Comparison of ENCODE assay signal across 8 cellular contexts in the genomic region with DNA sequence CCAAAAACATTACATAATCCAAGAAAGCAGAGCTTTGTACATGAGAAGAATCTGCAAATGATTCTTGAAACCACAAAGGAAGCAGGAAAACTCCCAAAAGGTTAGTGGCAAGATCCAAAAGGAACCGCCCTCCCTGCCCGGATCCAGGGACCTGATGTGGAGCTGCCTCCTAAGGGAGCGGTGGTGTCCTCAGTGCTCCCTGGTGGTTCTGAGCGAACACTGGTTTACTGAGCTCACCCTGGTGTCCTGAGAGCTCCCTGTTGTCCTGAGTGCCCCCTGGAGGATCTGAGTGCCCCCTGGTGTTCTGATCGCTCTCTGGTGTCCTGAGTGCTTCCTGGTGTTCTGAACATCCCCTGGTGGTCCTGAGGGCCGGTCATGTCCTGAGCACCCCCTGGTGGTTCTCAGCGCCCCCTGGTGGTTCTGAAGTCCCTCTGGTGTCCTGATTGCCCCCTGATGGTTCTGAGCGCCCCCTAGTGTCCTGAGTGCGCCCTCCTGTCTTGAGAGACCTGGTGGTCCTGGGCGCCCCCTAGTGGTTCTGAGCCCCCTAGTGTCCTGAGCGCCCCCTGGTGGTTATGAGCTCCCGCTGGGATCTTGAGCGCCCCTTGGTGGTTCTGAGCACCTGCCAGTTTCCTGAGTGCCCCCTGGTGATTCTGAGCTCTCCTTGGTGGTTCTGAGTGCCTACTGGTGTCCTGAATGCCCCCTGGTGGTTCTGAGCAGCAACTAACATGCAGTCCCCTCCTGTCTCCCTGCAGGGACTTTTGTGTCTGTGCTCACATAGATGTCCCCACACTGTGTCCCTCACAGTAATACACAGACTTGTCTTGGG.
A peak's percentile ranks its signal among the peaks of the same experiment; 100 is the strongest.
DNase-seq lines count a peak whose midpoint lies in the region; ATAC-seq, FAIRE-seq and TF ChIP-seq lines count a peak whose summit lies in the region.

No MANE protein-coding gene starts in this region.

- peaks cover 31% of the 10 kb centered on the region for H3K27me3 Mint-ChIP-seq in activated naive CD8-positive, alpha-beta T cell treated with anti-CD3 and anti-CD28 coated beads, Interleukin-2, amount 10 ng/mL, durations not matched to agents 7 days and 5 days
- H3K27me3 Mint-ChIP-seq in stimulated activated naive B cell treated with anti-CD40 and anti-IgM and Interleukin-4, amounts not matched to agents 10 μg/mL and 1 μg/mL and 100 μg/mL, for 72 hours, result peaks cover 4 to 8% of the 10 kb centered on the region in 2 donors

- 67% methylated on average over 13 of the region's 13 CpGs for WGBS in liver

- H3K4me1 ChIP-seq in liver (ENCODE audit: control insufficient read depth in 4 of 4, insufficient read depth in 4 of 4, low read length in 3 of 4), result no peaks in the 10 kb centered on the region

- H3K36me3 ChIP-seq in liver (ENCODE audit: control insufficient read depth in 4 of 4, insufficient read depth in 3 of 4, low read depth in 1 of 4, low read length in 3 of 4), result no peaks in the 10 kb centered on the region

- no peak for FAIRE-seq in RCC 7860 (lab: Jason Lieb, UNC)

- H3K9me3 ChIP-seq in AG04450 (ENCODE audit: control insufficient read depth, insufficient read depth, low read length) (peaks cover 20% of the 10 kb centered on the region), liver (ENCODE audit: control insufficient read depth in 4 of 4, low read length in 3 of 4) (no peaks in the 10 kb centered on the region)

- peaks cover 4% of the 10 kb centered on the region for H3K9me3 Mint-ChIP-seq in activated naive CD8-positive, alpha-beta T cell treated with anti-CD3 and anti-CD28 coated beads, Interleukin-2, amount 10 ng/mL, durations not matched to agents 7 days and 5 days
- H3K9me3 Mint-ChIP-seq in stimulated activated naive B cell treated with anti-CD40 and anti-IgM and Interleukin-4, amounts not matched to agents 10 μg/mL and 1 μg/mL and 100 μg/mL, for 72 hours, result no peaks in the 10 kb centered on the region

- H3K27ac ChIP-seq in AG04450 (ENCODE audit: low read depth, low read length), result no peak overlapping the region
- H3K27ac ChIP-seq in liver (ENCODE audit: low read depth in 1 of 2, low read length in 2 of 2), result no peak overlapping the region

- H3K27me3 ChIP-seq in AG04450 (ENCODE audit: control insufficient read depth, insufficient read depth, low read length) (no peaks in the 10 kb centered on the region), liver (ENCODE audit: control insufficient read depth in 4 of 4, insufficient read depth in 4 of 4, low read length in 3 of 4) (no peaks in the 10 kb centered on the region)

- H3K4me1 Mint-ChIP-seq in activated naive CD8-positive, alpha-beta T cell treated with anti-CD3 and anti-CD28 coated beads, Interleukin-2, amount 10 ng/mL, durations not matched to agents 7 days and 5 days, result no peaks in the 10 kb centered on the region
- H3K4me1 Mint-ChIP-seq in stimulated activated naive B cell treated with anti-CD40 and anti-IgM and Interleukin-4, amounts not matched to agents 10 μg/mL and 1 μg/mL and 100 μg/mL, for 72 hours, result no peaks in the 10 kb centered on the region

- H3K27ac Mint-ChIP-seq in activated naive CD8-positive, alpha-beta T cell treated with anti-CD3 and anti-CD28 coated beads, Interleukin-2, amount 10 ng/mL, durations not matched to agents 7 days and 5 days, result no peak overlapping the region
- H3K27ac Mint-ChIP-seq in stimulated activated naive B cell treated with anti-CD40 and anti-IgM and Interleukin-4, amounts not matched to agents 10 μg/mL and 1 μg/mL and 100 μg/mL, for 72 hours, result no peak overlapping the region

- DNase-seq in AG04450 (ENCODE audit: low read depth, low spot score) (no peak), SW480 (ENCODE audit: low spot score) (peak; percentile 19), RCC 7860 (ENCODE audit: low spot score) (no peak)
- peak; percentile 83 for DNase-seq in activated naive CD8-positive, alpha-beta T cell treated with anti-CD3 and anti-CD28 coated beads, Interleukin-2, amount 10 ng/mL, durations not matched to agents 7 days and 5 days
- peak; percentile 82 for DNase-seq in stimulated activated naive B cell treated with anti-CD40 and anti-IgM and Interleukin-4, amounts not matched to agents 10 μg/mL and 1 μg/mL and 100 μg/mL, for 72 hours

- peak; percentile 30 for TF ChIP-seq CTCF in AG04450 (IDR thresholded peaks at IDR 0.05; ENCODE audit: low read depth, low read length)
- TF ChIP-seq CTCF in liver (IDR thresholded peaks at IDR 0.05; ENCODE audit: low read depth, low read length, missing input control), result peak; percentile 60

- CTCF ChIA-PET in AG04450 (lab: Charles Lee), result interaction anchor here (0.6 kb wide), 1 partner anchor 84 kb away, joined by 3 read pairs; no protein-coding TSS in a partner anchor

- TF ChIP-seq RAD21 in liver (IDR thresholded peaks at IDR 0.05), result peak in 1 of 2 donors; percentile 37

- no peak overlapping the region for H3K4me3 Mint-ChIP-seq in activated naive CD8-positive, alpha-beta T cell treated with anti-CD3 and anti-CD28 coated beads, Interleukin-2, amount 10 ng/mL, durations not matched to agents 7 days and 5 days
- no peak overlapping the region for H3K4me3 Mint-ChIP-seq in stimulated activated naive B cell treated with anti-CD40 and anti-IgM and Interleukin-4, amounts not matched to agents 10 μg/mL and 1 μg/mL and 100 μg/mL, for 72 hours

- no peak overlapping the region for H3K9ac ChIP-seq in liver (ENCODE audit: low read depth in 1 of 2, low read length in 2 of 2)

- H3K4me3 ChIP-seq in AG04450 (ENCODE audit: low read depth, low read length) (no peak overlapping the region), liver (ENCODE audit: low read depth in 1 of 3, low read length in 3 of 3) (no peak overlapping the region)

- H3K36me3 Mint-ChIP-seq in activated naive CD8-positive, alpha-beta T cell treated with anti-CD3 and anti-CD28 coated beads, Interleukin-2, amount 10 ng/mL, durations not matched to agents 7 days and 5 days, result no peaks in the 10 kb centered on the region
- H3K36me3 Mint-ChIP-seq in stimulated activated naive B cell treated with anti-CD40 and anti-IgM and Interleukin-4, amounts not matched to agents 10 μg/mL and 1 μg/mL and 100 μg/mL, for 72 hours, result no peaks in the 10 kb centered on the region

- POLR2A ChIA-PET in AG04450 (lab: Yijun Ruan, JAX), result no interaction called here
- POLR2A ChIA-PET in activated naive CD8-positive, alpha-beta T cell treated with anti-CD3 and anti-CD28 coated beads, Interleukin-2, amount 10 ng/mL, durations not matched to agents 7 days and 5 days (lab: Charles Lee), result no interaction called here

- ATAC-seq in GM18858 (IDR thresholded peaks at IDR 0.05; ENCODE audit: unreplicated experiment) (peak; percentile 74), HG03159 (IDR thresholded peaks at IDR 0.05; ENCODE audit: unreplicated experiment) (peak; percentile 83)
- ATAC-seq in activated naive CD8-positive, alpha-beta T cell treated with anti-CD3 and anti-CD28 coated beads, Interleukin-2, amount 10 ng/mL, durations not matched to agents 7 days and 5 days (ENCODE audit: low read depth), result peak; percentile 80
- peak; percentile 86 to 92 for ATAC-seq in stimulated activated naive B cell treated with anti-CD40 and anti-IgM and Interleukin-4, amounts not matched to agents 10 μg/mL and 1 μg/mL and 100 μg/mL, for 72 hours (replicated peaks)

TF ChIP-seq in liver, 16 proteins besides CTCF, POLR2A, EP300 and RAD21:
- TF ChIP-seq EGR1 (IDR thresholded peaks at IDR 0.05; ENCODE audit: low read depth in 2 of 2) (no peak), NR2F2 (IDR thresholded peaks at IDR 0.05) (no peak), HNF4G (IDR thresholded peaks at IDR 0.05) (no peak), FOXA2 (IDR thresholded peaks at IDR 0.05) (no peak), FOXA1 (IDR thresholded peaks at IDR 0.05) (no peak), SP1 (IDR thresholded peaks at IDR 0.05) (no peak), GABPA (IDR thresholded peaks at IDR 0.05 in 1 of 2, conservative IDR thresholded peaks at IDR 0.05 in 1 of 2) (no peak), TAF1 (conservative IDR thresholded peaks at IDR 0.05) (no peak)
- TF ChIP-seq, protein P1, sequence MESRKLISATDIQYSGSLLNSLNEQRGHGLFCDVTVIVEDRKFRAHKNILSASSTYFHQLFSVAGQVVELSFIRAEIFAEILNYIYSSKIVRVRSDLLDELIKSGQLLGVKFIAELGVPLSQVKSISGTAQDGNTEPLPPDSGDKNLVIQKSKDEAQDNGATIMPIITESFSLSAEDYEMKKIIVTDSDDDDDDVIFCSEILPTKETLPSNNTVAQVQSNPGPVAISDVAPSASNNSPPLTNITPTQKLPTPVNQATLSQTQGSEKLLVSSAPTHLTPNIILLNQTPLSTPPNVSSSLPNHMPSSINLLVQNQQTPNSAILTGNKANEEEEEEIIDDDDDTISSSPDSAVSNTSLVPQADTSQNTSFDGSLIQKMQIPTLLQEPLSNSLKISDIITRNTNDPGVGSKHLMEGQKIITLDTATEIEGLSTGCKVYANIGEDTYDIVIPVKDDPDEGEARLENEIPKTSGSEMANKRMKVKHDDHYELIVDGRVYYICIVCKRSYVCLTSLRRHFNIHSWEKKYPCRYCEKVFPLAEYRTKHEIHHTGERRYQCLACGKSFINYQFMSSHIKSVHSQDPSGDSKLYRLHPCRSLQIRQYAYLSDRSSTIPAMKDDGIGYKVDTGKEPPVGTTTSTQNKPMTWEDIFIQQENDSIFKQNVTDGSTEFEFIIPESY (IDR thresholded peaks at IDR 0.05), result no peak
- TF ChIP-seq, protein P2, sequence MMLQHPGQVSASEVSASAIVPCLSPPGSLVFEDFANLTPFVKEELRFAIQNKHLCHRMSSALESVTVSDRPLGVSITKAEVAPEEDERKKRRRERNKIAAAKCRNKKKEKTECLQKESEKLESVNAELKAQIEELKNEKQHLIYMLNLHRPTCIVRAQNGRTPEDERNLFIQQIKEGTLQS (IDR thresholded peaks at IDR 0.05), result no peak
- TF ChIP-seq, protein P3, sequence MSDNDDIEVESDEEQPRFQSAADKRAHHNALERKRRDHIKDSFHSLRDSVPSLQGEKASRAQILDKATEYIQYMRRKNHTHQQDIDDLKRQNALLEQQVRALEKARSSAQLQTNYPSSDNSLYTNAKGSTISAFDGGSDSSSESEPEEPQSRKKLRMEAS (IDR thresholded peaks at IDR 0.05), result no peak

Comparison
In these comparisons a context has a peak if more than half of its experiments do, and no peak if none do; other contexts are left out.
1. DNase-seq: peak in SW480 (single experiment), activated naive CD8-positive, alpha-beta T cell treated with anti-CD3 and anti-CD28 coated beads, Interleukin-2, amount 10 ng/mL, durations not matched to agents 7 days and 5 days (single experiment) and stimulated activated naive B cell treated with anti-CD40 and anti-IgM and Interleukin-4, amounts not matched to agents 10 μg/mL and 1 μg/mL and 100 μg/mL, for 72 hours (single experiment); none in AG04450 (single experiment) and RCC 7860 (single experiment).
2. Peak in every context shown above with its lines, with median percentiles within 50 percentile points of each other: ATAC-seq.